ENCODE assay signal across 8 cellular contexts in genomic region chr1:181772714-181773113, GRCh38.
"Had no signal": no experiment of that assay in that cellular context is flagged by ENCODE, and none has a peak within 500 bp of the region (broad histone marks: within the 10 kb centered on the region; RNA-seq: fewer than 3 reads in every experiment).

No MANE protein-coding gene starts in this region.

- H3K9me3 ChIP-seq: HAP-1 had no signal

- H3K9ac ChIP-seq: GM23248 had no signal

- DNase-seq: GM23248, GOT3, H7, HFFc6, KG1 had no signal

- H3K36me3 ChIP-seq: HAP-1 had no signal

- H3K4me1 ChIP-seq: HAP-1 had no signal

- H3K27ac ChIP-seq: GM23248, HL-60 had no signal

- H2AFZ ChIP-seq: GM23248 had no signal

- H3K4me3 ChIP-seq: GM23248, HAP-1 had no signal

- ATAC-seq: HCT116 had no signal
